Comparison of ENCODE assay signal across 11 cellular contexts in the genomic region with DNA sequence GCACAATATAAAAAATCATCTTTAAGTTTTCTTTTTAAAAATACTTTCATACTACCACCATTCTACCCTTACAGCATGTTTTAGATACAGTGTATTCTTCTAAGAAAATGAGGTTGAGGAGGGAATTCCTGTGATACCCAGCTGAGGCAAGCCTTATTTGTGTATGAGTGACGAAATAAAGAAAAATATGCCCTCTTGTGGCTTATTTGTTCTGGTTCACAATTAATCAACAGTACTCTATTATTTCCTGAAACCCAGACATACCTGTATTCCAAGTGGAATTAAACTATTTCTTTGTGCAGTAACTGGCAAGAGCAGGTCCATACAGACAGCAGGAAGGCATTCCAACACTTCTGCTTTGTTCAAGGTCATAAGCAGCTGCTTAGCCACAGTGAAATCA. TPM values are rescaled to one million over a fixed set of nuclear protein-coding genes. Genes with fewer than 3 reads are reported as not detected.
DNase-seq lines count a peak whose midpoint lies in the region; ATAC-seq, FAIRE-seq and TF ChIP-seq lines count a peak whose summit lies in the region.
"Had no signal": no experiment of that assay in that cellular context is flagged by ENCODE, and none has a peak within 500 bp of the region (broad histone marks: within the 10 kb centered on the region; RNA-seq: fewer than 3 reads in every experiment).

No MANE protein-coding gene starts in this region.

- H3K4me3 Mint-ChIP-seq in activated CD4-positive, alpha-beta T cell treated with anti-CD3 and anti-CD28 coated beads for 36 hours = no peak overlapping the region
- H3K4me3 Mint-ChIP-seq: central memory CD8-positive, alpha-beta T cell; naive B cell had no signal

- intact Hi-C loops in HepG2 (cut with micrococcal nuclease; ENCODE audit: unreplicated experiment) = no loop called here
- intact Hi-C loops in activated CD4-positive, alpha-beta T cell treated with anti-CD3 and anti-CD28 coated beads for 36 hours (cut with DNase I, micrococcal nuclease) = no loop called here

- no peak overlapping the region for H3K27ac ChIP-seq in liver (ENCODE audit: low read depth in 1 of 2, low read length in 2 of 2)
- no peak overlapping the region for H3K27ac ChIP-seq in HepG2 (ENCODE audit: extremely low read length, insufficient read depth, low read length)
- H3K27ac ChIP-seq in Peyer's patch = no peak overlapping the region

- POLR2A ChIA-PET in HepG2 (lab: Yijun Ruan, JAX) = no interaction called here
- POLR2A ChIA-PET in activated CD4-positive, alpha-beta T cell treated with anti-CD3 and anti-CD28 coated beads for 36 hours (lab: Charles Lee) = no interaction called here

- no peak overlapping the region for H3K4me3 ChIP-seq in liver (ENCODE audit: low read depth in 1 of 3, low read length in 3 of 3)
- H3K4me3 ChIP-seq in HepG2 (replicated peaks in 1 of 3; ENCODE audit: insufficient read depth in 1 of 3, low read depth in 2 of 3, low read length in 3 of 3) = no peak overlapping the region
- no peak overlapping the region for H3K4me3 ChIP-seq in Peyer's patch
- H3K4me3 ChIP-seq in fibroblast of the aortic adventitia (ENCODE audit: low read depth, low read length) = no peak overlapping the region
- H3K4me3 ChIP-seq: K562 had no signal

- peak; percentile 9 for TF ChIP-seq CTCF in liver (IDR thresholded peaks at IDR 0.05; ENCODE audit: low read depth, low read length, missing input control)
- TF ChIP-seq CTCF in HepG2 (CRISPR knock-in tag; IDR thresholded peaks at IDR 0.05) = no peak
- peak in 4 of 6 experiments; percentile 15 to 49 (median 40) for TF ChIP-seq CTCF in Peyer's patch (IDR thresholded peaks at IDR 0.05)
- TF ChIP-seq CTCF in fibroblast of the aortic adventitia (IDR thresholded peaks at IDR 0.05; ENCODE audit: insufficient read depth, low read length) = peak; percentile 36

- H3K9me3 Mint-ChIP-seq in activated CD4-positive, alpha-beta T cell treated with anti-CD3 and anti-CD28 coated beads for 36 hours (ENCODE audit: low read depth) = no peaks in the 10 kb centered on the region
- H3K9me3 Mint-ChIP-seq: naive B cell had no signal

- H3K4me2 ChIP-seq in HepG2 (ENCODE audit: low read depth, low read length) = no peak overlapping the region

- H3K27me3 ChIP-seq in liver (ENCODE audit: control insufficient read depth in 4 of 4, insufficient read depth in 4 of 4, low read length in 3 of 4) (peaks cover 0 to 6% (median 1%) of the 10 kb centered on the region in 4 donors), HepG2 (ENCODE audit: control insufficient read depth in 1 of 2, insufficient read depth in 2 of 2, low read length in 2 of 2) (peaks cover 0 to 12% of the 10 kb centered on the region in 2 experiments; a peak in 3 of 5 replicates), Peyer's patch (no peaks in the 10 kb centered on the region)

- H3K79me2 ChIP-seq in HepG2 (ENCODE audit: insufficient read depth, low read length) = no peaks in the 10 kb centered on the region

- 18% methylated on average over 1 of the region's 1 CpG for WGBS in liver
- WGBS in HepG2 (ENCODE audit: low lambda C conversion rate) = 0% methylated on average over 1 of the region's 1 CpG

- ATAC-seq in HepG2 = no peak
- no peak for ATAC-seq in activated CD4-positive, alpha-beta T cell treated with anti-CD3 and anti-CD28 coated beads for 36 hours
- ATAC-seq: K562 had no signal

- no peak overlapping the region for H2AFZ ChIP-seq in HepG2 (ENCODE audit: low read length)

- FAIRE-seq in HepG2 (lab: Jason Lieb, UNC) (no peak), urothelium cell line (lab: Jason Lieb, UNC) (peak; percentile 81)
- FAIRE-seq: K562 had no signal

- CTCF ChIA-PET in HepG2 (lab: Yijun Ruan, JAX; ENCODE audit: low intra/inter-chr PET ratio, low total read pairs) = no interaction called here
- CTCF ChIA-PET in activated CD4-positive, alpha-beta T cell treated with anti-CD3 and anti-CD28 coated beads for 36 hours (lab: Charles Lee) = no interaction called here

- no peak overlapping the region for H3K9ac ChIP-seq in liver (ENCODE audit: low read depth in 1 of 2, low read length in 2 of 2)
- no peak overlapping the region for H3K9ac ChIP-seq in HepG2 (ENCODE audit: insufficient read depth, low read depth, low read length)

- peak; percentile 30 to 52 for TF ChIP-seq RAD21 in liver (IDR thresholded peaks at IDR 0.05)
- TF ChIP-seq RAD21 in HepG2 (CRISPR knock-in tag; IDR thresholded peaks at IDR 0.05) = no peak

- H3K4me1 Mint-ChIP-seq in activated CD4-positive, alpha-beta T cell treated with anti-CD3 and anti-CD28 coated beads for 36 hours = no peaks in the 10 kb centered on the region
- H3K4me1 Mint-ChIP-seq: central memory CD8-positive, alpha-beta T cell had no signal

- no peak overlapping the region for H3K27ac Mint-ChIP-seq in activated CD4-positive, alpha-beta T cell treated with anti-CD3 and anti-CD28 coated beads for 36 hours
- H3K27ac Mint-ChIP-seq: naive B cell had no signal

- H3K36me3 ChIP-seq in liver (ENCODE audit: control insufficient read depth in 4 of 4, insufficient read depth in 3 of 4, low read depth in 1 of 4, low read length in 3 of 4) (no peaks in the 10 kb centered on the region), HepG2 (replicated peaks in 1 of 2; ENCODE audit: control insufficient read depth in 1 of 2, insufficient read depth in 2 of 2, low read length in 2 of 2) (no peaks in the 10 kb centered on the region), Peyer's patch (no peaks in the 10 kb centered on the region)

- H3K36me3 Mint-ChIP-seq in activated CD4-positive, alpha-beta T cell treated with anti-CD3 and anti-CD28 coated beads for 36 hours (ENCODE audit: low read depth) = no peaks in the 10 kb centered on the region
- H3K36me3 Mint-ChIP-seq: naive B cell had no signal

- in situ Hi-C loops in HepG2 (cut with HindIII; ENCODE audit: extremely low pct_ligation_motif_present, low pct_unique_long_range_greater_than_20kb) = no loop called here

- H4K20me1 ChIP-seq in HepG2 (ENCODE audit: insufficient read depth, low read length) = no peaks in the 10 kb centered on the region

- H3K27me3 Mint-ChIP-seq in activated CD4-positive, alpha-beta T cell treated with anti-CD3 and anti-CD28 coated beads for 36 hours = peaks cover 14% of the 10 kb centered on the region
- H3K27me3 Mint-ChIP-seq: central memory CD8-positive, alpha-beta T cell had no signal

- no peak for DNase-seq in HepG2 (ENCODE audit: low spot score)
- DNase-seq in Peyer's patch = no peak
- peak; percentile 72 for DNase-seq in fibroblast of the aortic adventitia (ENCODE audit: low read depth)
- peak; percentile 56 for DNase-seq in urothelium cell line (ENCODE audit: low spot score)
- no peak for DNase-seq in activated CD4-positive, alpha-beta T cell treated with anti-CD3 and anti-CD28 coated beads for 36 hours
- no peak for DNase-seq in NCI-H345 treated with DMSO at 0.1 percent for 48 hours (lab: John Stamatoyannopoulos, UW; ENCODE audit: unreplicated experiment)
- DNase-seq in NCI-H226 = no peak
- DNase-seq: naive B cell had no signal

- H3K4me1 ChIP-seq in liver (ENCODE audit: control insufficient read depth in 4 of 4, insufficient read depth in 4 of 4, low read length in 3 of 4) (peaks cover 0 to 4% (median under 1%) of the 10 kb centered on the region in 4 donors), HepG2 (ENCODE audit: insufficient read depth, low read length) (peaks cover under 1% of the 10 kb centered on the region; the same call in 1 of the 2 replicates), Peyer's patch (no peaks in the 10 kb centered on the region)

- BruUV-seq in HepG2 (replicated peaks; lab: Mats Ljungman, UMichigan) = no TSS peak

- H3K9me3 ChIP-seq in liver (ENCODE audit: control insufficient read depth in 4 of 4, low read length in 3 of 4) (no peaks in the 10 kb centered on the region), HepG2 (ENCODE audit: low read length) (no peaks in the 10 kb centered on the region), Peyer's patch (no peaks in the 10 kb centered on the region)

- no peak for TF ChIP-seq POLR2A in HepG2 (IDR thresholded peaks at IDR 0.05; ENCODE audit: insufficient read depth in 1 of 2, low read depth in 2 of 2, low read length in 2 of 2)
- no peak for TF ChIP-seq POLR2A in Peyer's patch (IDR thresholded peaks at IDR 0.05)

- TF ChIP-seq EP300 in HepG2 (IDR thresholded peaks at IDR 0.05; ENCODE audit: low read depth in 2 of 2, low read length in 2 of 2) (no peak), HepG2 (CRISPR knock-in tag; IDR thresholded peaks at IDR 0.05; ENCODE audit: borderline replicate concordance) (no peak)

TF ChIP-seq in liver, 16 proteins besides CTCF, POLR2A, EP300 and RAD21 (continues in another document):
- TF ChIP-seq FOXA1 (IDR thresholded peaks at IDR 0.05) = no peak
- no peak for TF ChIP-seq YY1 (IDR thresholded peaks at IDR 0.05)
- TF ChIP-seq HNF4A (conservative IDR thresholded peaks at IDR 0.05) = no peak

TF ChIP-seq in HepG2, 621 proteins besides CTCF, POLR2A, EP300 and RAD21 (continues in another document):
- TF ChIP-seq MIER3 (CRISPR knock-in tag; IDR thresholded peaks at IDR 0.05; ENCODE audit: borderline replicate concordance) = no peak

RNA-seq across cellular contexts. Expression of a gene that starts 4.5 kb away (rescaled TPM):
- 1 to 10 TPM; 1.1 to 1.2 TPM for total RNA-seq in liver
- under 1 TPM; 0.18 to 0.36 TPM for polyA plus RNA-seq in liver
- 0.07 TPM in 1 of 2 replicates, not detected in the other for total RNA-seq in HepG2 (2016; rRNA removed; fragmentation: Illumina TruSeq; extraction: Trizol)
- not detected in 2 replicates for total RNA-seq in HepG2 (2016; cell fraction: cytosol; rRNA removed; fragmentation: Illumina TruSeq; extraction: Trizol; ENCODE audit: low read depth)
- not detected in 2 replicates for total RNA-seq in HepG2 (2016; cell fraction: insoluble cytoplasmic fraction; rRNA removed; fragmentation: Illumina TruSeq; extraction: Trizol)
- not detected in 2 replicates for total RNA-seq in HepG2 (2016; cell fraction: membrane; rRNA removed; fragmentation: Illumina TruSeq; extraction: Trizol)
- total RNA-seq in HepG2 (2016; cell fraction: nucleus; rRNA removed; fragmentation: Illumina TruSeq; extraction: Trizol) = not detected in 2 replicates
- not detected in 2 replicates for polyA plus RNA-seq in HepG2 (2011; rRNA removed)
- not detected in 2 replicates for polyA plus RNA-seq in HepG2 (2011; cell fraction: cytosol; rRNA removed)
- not detected in 2 replicates for polyA plus RNA-seq in HepG2 (2011; cell fraction: nucleus; rRNA removed)
- polyA plus RNA-seq in HepG2 (2012) = not detected in 2 replicates
- not detected in 2 replicates for polyA plus RNA-seq in HepG2 (2016; cell fraction: cytosol; fragmentation: Illumina TruSeq; extraction: Trizol; ENCODE audit: low read depth)
- not detected in 2 replicates for polyA plus RNA-seq in HepG2 (2016; cell fraction: insoluble cytoplasmic fraction; fragmentation: Illumina TruSeq; extraction: Trizol; ENCODE audit: low read depth)
- not detected in 2 replicates for polyA plus RNA-seq in HepG2 (2016; cell fraction: membrane; fragmentation: Illumina TruSeq; extraction: Trizol; ENCODE audit: low read depth)
- polyA plus RNA-seq in HepG2 (2016; cell fraction: nucleus; fragmentation: Illumina TruSeq; extraction: Trizol; ENCODE audit: insufficient read depth, low read depth) = not detected in 2 replicates
- polyA minus RNA-seq in HepG2 (2011; rRNA and poly(A)+ RNA removed; ENCODE audit: low replicate concordance) = not detected in 2 replicates
- not detected in 2 replicates for polyA minus RNA-seq in HepG2 (2011; cell fraction: cytosol; rRNA and poly(A)+ RNA removed)
- polyA minus RNA-seq in HepG2 (2011; cell fraction: nucleus; rRNA and poly(A)+ RNA removed) = not detected in 2 replicates
- 1 to 10 TPM; 4.5 to 7.6 (median 6.5) TPM for total RNA-seq in Peyer's patch
- total RNA-seq in fibroblast of the aortic adventitia (ENCODE audit: low replicate concordance) = 27.1 and 51.2 TPM in 2 replicates
- not detected for total RNA-seq in activated CD4-positive, alpha-beta T cell treated with anti-CD3 and anti-CD28 coated beads for 36 hours

Comparison
In these comparisons a context has a peak if more than half of its experiments do, and no peak if none do; other contexts are left out.
1. DNase-seq: peak in fibroblast of the aortic adventitia (single experiment) and urothelium cell line (single experiment); none in HepG2 (single experiment), Peyer's patch (0 of 3), activated CD4-positive, alpha-beta T cell treated with anti-CD3 and anti-CD28 coated beads for 36 hours (single experiment), NCI-H345 treated with DMSO at 0.1 percent for 48 hours (single experiment) and NCI-H226 (single experiment).